22 cellular contexts compared by ENCODE assay signal in the genomic region with DNA sequence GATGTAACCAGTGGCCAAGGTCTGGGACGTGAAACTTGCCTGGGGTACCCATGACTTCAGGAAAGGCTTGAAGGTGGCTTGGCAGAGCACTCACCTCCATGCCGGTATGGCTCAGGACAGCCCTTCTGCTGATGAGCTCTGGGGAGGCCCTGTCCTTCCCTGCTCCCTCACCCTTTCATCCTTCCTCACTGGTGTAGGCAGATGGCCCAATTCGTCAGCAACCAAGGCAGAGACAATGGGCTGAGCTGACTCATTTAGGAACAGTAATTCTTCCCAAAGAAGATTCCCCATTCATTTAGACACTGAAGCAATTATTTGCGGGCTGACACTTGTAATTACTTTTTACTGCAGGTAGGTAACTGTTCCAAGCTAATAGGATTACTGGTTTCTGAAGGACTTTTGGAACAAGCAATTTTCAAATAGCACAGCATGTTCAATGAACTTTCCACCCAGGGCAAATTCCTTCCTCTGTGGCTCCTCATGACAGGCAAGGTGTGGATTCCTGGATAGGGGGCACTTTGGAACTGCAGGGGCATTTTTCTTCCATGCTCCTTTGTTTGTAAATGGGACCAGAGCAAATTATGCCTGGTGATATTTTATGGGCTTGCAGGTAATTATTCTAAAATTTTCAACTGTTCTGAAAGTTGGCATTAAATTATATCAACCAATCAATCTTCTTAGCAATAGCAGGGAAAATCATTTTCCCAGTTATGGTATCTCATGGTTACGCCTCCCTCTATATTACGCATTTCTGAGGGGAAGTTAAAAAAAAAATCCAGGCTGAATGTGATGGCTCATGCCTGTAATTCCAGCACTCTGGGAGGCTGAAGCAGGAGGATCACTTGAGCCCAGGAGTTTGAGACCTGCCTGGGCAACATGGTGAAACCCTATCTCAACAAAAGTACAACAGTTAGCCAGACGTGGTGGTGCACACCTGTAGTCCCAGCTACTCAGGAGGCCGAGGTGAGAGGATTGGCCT. TPM values are rescaled to one million over a fixed set of nuclear protein-coding genes. Genes with fewer than 3 reads are reported as not detected.
DNase-seq lines count a peak whose midpoint lies in the region; ATAC-seq, FAIRE-seq and TF ChIP-seq lines count a peak whose summit lies in the region.
"Had no signal": no experiment of that assay in that cellular context is flagged by ENCODE, and none has a peak within 500 bp of the region (broad histone marks: within the 10 kb centered on the region; RNA-seq: fewer than 3 reads in every experiment).

No MANE protein-coding gene starts in this region.

- no peak overlapping the region for H3K56ac ChIP-seq in H1 (replicated peaks; ENCODE audit: insufficient read length, low read depth, low read length)

- H3K4ac ChIP-seq in H1 (replicated peaks; ENCODE audit: insufficient read length, low read depth, low read length) (no peak overlapping the region), mesenchymal stem cell (ENCODE audit: low read depth in 1 of 2, low read length in 2 of 2) (no peak overlapping the region)

- no peak overlapping the region for H3K23ac ChIP-seq in H1 (ENCODE audit: insufficient read length)
- H3K23ac ChIP-seq in mesenchymal stem cell (ENCODE audit: low read length in 2 of 2): no peak overlapping the region

- H3K36me3 Mint-ChIP-seq in glutamatergic neuron (ENCODE audit: unreplicated experiment): no peaks in the 10 kb centered on the region
- no peaks in the 10 kb centered on the region for H3K36me3 Mint-ChIP-seq in activated CD4-positive, alpha-beta T cell treated with anti-CD3 and anti-CD28 coated beads for 36 hours (ENCODE audit: low read depth)
- H3K36me3 Mint-ChIP-seq: naive thymus-derived CD4-positive, alpha-beta T cell had no signal

- H2BK15ac ChIP-seq in H1 (ENCODE audit: low read length): no peak overlapping the region
- H2BK15ac ChIP-seq in mesenchymal stem cell (ENCODE audit: low read depth, poor library complexity, severe bottlenecking): no peak overlapping the region

- H4K20me1 ChIP-seq in H1 (replicated peaks in 1 of 2; ENCODE audit: control insufficient read depth in 1 of 2, insufficient read depth in 2 of 2, low read length in 2 of 2): no peaks in the 10 kb centered on the region

- POLR2A ChIA-PET in H1 (lab: Charles Lee; ENCODE audit: partially characterized antibody): interaction anchor here (0.6 to 1.6 kb wide), 2 partner anchors 9 to 28 kb away, joined by 3 read pairs; no protein-coding TSS in a partner anchor
- POLR2A ChIA-PET in activated CD4-positive, alpha-beta T cell treated with anti-CD3 and anti-CD28 coated beads for 36 hours (lab: Charles Lee): no interaction called here

- no peaks in the 10 kb centered on the region for H3K36me3 ChIP-seq in H1 (ENCODE audit: control insufficient read depth in 2 of 4, insufficient read depth in 4 of 4, low read length in 3 of 4)
- H3K36me3 ChIP-seq in mesenchymal stem cell (ENCODE audit: control insufficient read depth in 1 of 2, insufficient read depth in 2 of 2, low read depth in 1 of 2, low read length in 2 of 2): no peaks in the 10 kb centered on the region
- H3K36me3 ChIP-seq: prostate gland, spleen had no signal

- no peak overlapping the region for H3K4me3 Mint-ChIP-seq in glutamatergic neuron (ENCODE audit: unreplicated experiment)
- no peak overlapping the region for H3K4me3 Mint-ChIP-seq in activated CD4-positive, alpha-beta T cell treated with anti-CD3 and anti-CD28 coated beads for 36 hours
- H3K4me3 Mint-ChIP-seq: central memory CD8-positive, alpha-beta T cell; naive thymus-derived CD4-positive, alpha-beta T cell had no signal

- H3K14ac ChIP-seq in H1 (ENCODE audit: insufficient read length) (no peak overlapping the region), mesenchymal stem cell (ENCODE audit: low read length in 2 of 2) (no peak overlapping the region)

- no peak for TF ChIP-seq RAD21 in H1 (IDR thresholded peaks at IDR 0.05 in 1 of 2, conservative IDR thresholded peaks at IDR 0.05 in 1 of 2; ENCODE audit: low read depth in 2 of 2, low read length in 2 of 2)

- DNase-seq in ELR (ENCODE audit: low read depth): peak; percentile 43
- DNase-seq in NCI-H2227 (lab: John Stamatoyannopoulos, UW; ENCODE audit: unreplicated experiment): peak; percentile 59
- no peak for DNase-seq in H1 (ENCODE audit: low read depth in 1 of 2, low spot score in 2 of 2)
- DNase-seq in mesenchymal stem cell: no peak
- no peak for DNase-seq in glutamatergic neuron
- DNase-seq in activated CD4-positive, alpha-beta T cell treated with anti-CD3 and anti-CD28 coated beads for 36 hours: no peak
- no peak for DNase-seq in NCI-H2029 (lab: John Stamatoyannopoulos, UW)
- DNase-seq in NK-92 treated with Interleukin-12 subunit alpha and Interleukin-12 subunit beta, amount 100 ng/mL, for 24 hours (lab: John Stamatoyannopoulos, UW): no peak
- DNase-seq: activated CD4-positive, alpha-beta T cell treated with anti-CD3 and anti-CD28 coated beads, Interleukin-2, amount 50 U/mL, for 48 hours; activated naive CD4-positive, alpha-beta T cell; activated T-cell treated with anti-CD3 and anti-CD28 coated beads, Interleukin-2, amount 50 U/mL, for 1 hour; GF-D8; KBM-7; mammary epithelial cell; naive thymus-derived CD4-positive, alpha-beta T cell; NCI-H526; spleen; stimulated activated CD4-positive, alpha-beta T cell treated with anti-CD3 and anti-CD28 coated beads, Interleukin-4, amount 100 ng/mL, for 4 hours had no signal

- no peak overlapping the region for H3K18ac ChIP-seq in H1 (ENCODE audit: extremely low read depth, low read length)
- H3K18ac ChIP-seq in mesenchymal stem cell (ENCODE audit: low read depth in 1 of 2, low read length in 2 of 2): no peak overlapping the region

- H2BK5ac ChIP-seq in H1 (ENCODE audit: low read depth, low read length): no peak overlapping the region
- no peak overlapping the region for H2BK5ac ChIP-seq in mesenchymal stem cell (ENCODE audit: low read depth, low read length, poor library complexity, severe bottlenecking)

- no peaks in the 10 kb centered on the region for H3K9me3 ChIP-seq in H1 (ENCODE audit: insufficient read depth in 2 of 2, low read depth in 1 of 2, low read length in 1 of 2)
- no peaks in the 10 kb centered on the region for H3K9me3 ChIP-seq in mesenchymal stem cell (ENCODE audit: control insufficient read depth, low read length)
- H3K9me3 ChIP-seq: prostate gland, spleen had no signal

- no peaks in the 10 kb centered on the region for H3K4me1 Mint-ChIP-seq in glutamatergic neuron (ENCODE audit: low read depth, unreplicated experiment)
- H3K4me1 Mint-ChIP-seq in activated CD4-positive, alpha-beta T cell treated with anti-CD3 and anti-CD28 coated beads for 36 hours: no peaks in the 10 kb centered on the region
- H3K4me1 Mint-ChIP-seq: central memory CD8-positive, alpha-beta T cell; naive thymus-derived CD4-positive, alpha-beta T cell had no signal

- no peak overlapping the region for H4K5ac ChIP-seq in H1 (ENCODE audit: insufficient read length, low read depth, low read length)

- no peak for TF ChIP-seq EP300 in H1 (IDR thresholded peaks at IDR 0.05; ENCODE audit: borderline replicate concordance in 1 of 2, low read depth in 2 of 2, low read length in 2 of 2)

- H4K8ac ChIP-seq in H1 (ENCODE audit: extremely low read depth, insufficient read depth, low read length) (no peak overlapping the region), mesenchymal stem cell (ENCODE audit: low read length) (no peak overlapping the region)

- intact Hi-C loops in activated CD4-positive, alpha-beta T cell treated with anti-CD3 and anti-CD28 coated beads for 36 hours (cut with DNase I, micrococcal nuclease): no loop called here

- no peaks in the 10 kb centered on the region for H3K4me1 ChIP-seq in H1 (replicated peaks in 1 of 4; ENCODE audit: control insufficient read depth in 3 of 4, insufficient read depth in 4 of 4, low read length in 3 of 4)
- peaks cover 2% of the 10 kb centered on the region for H3K4me1 ChIP-seq in mesenchymal stem cell (ENCODE audit: control insufficient read depth, insufficient read depth, low read depth, low read length)
- H3K4me1 ChIP-seq: prostate gland, spleen had no signal

- no peak for ATAC-seq in activated CD4-positive, alpha-beta T cell treated with anti-CD3 and anti-CD28 coated beads for 36 hours
- ATAC-seq: GM12878; naive thymus-derived CD4-positive, alpha-beta T cell had no signal

- H3K27me3 Mint-ChIP-seq in glutamatergic neuron (ENCODE audit: unreplicated experiment): no peaks in the 10 kb centered on the region
- H3K27me3 Mint-ChIP-seq in activated CD4-positive, alpha-beta T cell treated with anti-CD3 and anti-CD28 coated beads for 36 hours: no peaks in the 10 kb centered on the region

- H3K4me3 ChIP-seq in H1 (ENCODE audit: extremely low read depth in 1 of 4, insufficient read depth in 2 of 4, low read depth in 3 of 4, low read length in 4 of 4) (no peak overlapping the region), mesenchymal stem cell (ENCODE audit: insufficient read depth in 1 of 2, low read depth in 1 of 2, low read length in 2 of 2) (no peak overlapping the region)
- H3K4me3 ChIP-seq: GM12878, prostate gland, spleen had no signal

- WGBS in H1 (ENCODE audit: extremely low coverage in 1 of 2, insufficient coverage in 1 of 2, insufficient read length in 1 of 2, insufficient replicate concordance in 2 of 2, low coverage in 1 of 2, low lambda C conversion rate in 2 of 2, missing lambda C conversion rate in 1 of 2), 2 experiments: 84% methylated on average over 8 of the region's 8 CpGs; no CpG with 5 or more reads in 1 of the 2 experiments
- WGBS in mesenchymal stem cell: 89% methylated on average over 7 of the region's 8 CpGs

- H3K27ac Mint-ChIP-seq in glutamatergic neuron (ENCODE audit: unreplicated experiment): no peak overlapping the region
- H3K27ac Mint-ChIP-seq in activated CD4-positive, alpha-beta T cell treated with anti-CD3 and anti-CD28 coated beads for 36 hours: no peak overlapping the region
- H3K27ac Mint-ChIP-seq: naive thymus-derived CD4-positive, alpha-beta T cell had no signal

- FAIRE-seq in H1 (lab: Jason Lieb, UNC): no peak
- FAIRE-seq: GM12878 had no signal

- H2AK5ac ChIP-seq in H1 (ENCODE audit: low read depth, low read length) (no peak overlapping the region), mesenchymal stem cell (ENCODE audit: low read length, severe bottlenecking) (no peak overlapping the region)

- no peak overlapping the region for H2BK20ac ChIP-seq in H1 (ENCODE audit: low read length)

- H2AFZ ChIP-seq in H1 (ENCODE audit: low read length): no peak overlapping the region
- no peak overlapping the region for H2AFZ ChIP-seq in mesenchymal stem cell (ENCODE audit: low read depth, low read length)

- H3K27me3 ChIP-seq in H1 (replicated peaks in 1 of 4; ENCODE audit: control insufficient read depth in 3 of 4, extremely low read depth in 1 of 4, insufficient read depth in 3 of 4, low read length in 3 of 4) (no peaks in the 10 kb centered on the region), mesenchymal stem cell (ENCODE audit: control insufficient read depth in 1 of 2, insufficient read depth in 1 of 2, low read length in 2 of 2) (peaks cover 4 to 17% of the 10 kb centered on the region in 2 experiments)

- H3K9me3 Mint-ChIP-seq in glutamatergic neuron (ENCODE audit: unreplicated experiment): no peaks in the 10 kb centered on the region
- H3K9me3 Mint-ChIP-seq in activated CD4-positive, alpha-beta T cell treated with anti-CD3 and anti-CD28 coated beads for 36 hours (ENCODE audit: low read depth): no peaks in the 10 kb centered on the region
- H3K9me3 Mint-ChIP-seq: central memory CD8-positive, alpha-beta T cell; naive thymus-derived CD4-positive, alpha-beta T cell had no signal

- TF ChIP-seq CTCF in H1 (IDR thresholded peaks at IDR 0.05; ENCODE audit: control extremely low read depth in 1 of 3, insufficient read depth in 1 of 3, low read depth in 1 of 3, low read length in 3 of 3) (no peak), glutamatergic neuron (IDR thresholded peaks at IDR 0.05; ENCODE audit: partially characterized antibody, unreplicated experiment) (no peak)

- H3K79me1 ChIP-seq in H1 (ENCODE audit: low read depth, low read length) (no peaks in the 10 kb centered on the region), mesenchymal stem cell (replicated peaks; ENCODE audit: low read length, poor library complexity, severe bottlenecking) (no peaks in the 10 kb centered on the region)

- no peaks in the 10 kb centered on the region for H3K79me2 ChIP-seq in H1 (ENCODE audit: control insufficient read depth in 1 of 2, insufficient read depth in 2 of 2, low read length in 2 of 2)

- no peak overlapping the region for H3K27ac ChIP-seq in H1 (ENCODE audit: low read depth, low read length)
- H3K27ac ChIP-seq in mesenchymal stem cell (ENCODE audit: low read length, poor library complexity, severe bottlenecking): no peak overlapping the region
- H3K27ac ChIP-seq: prostate gland, spleen, VCaP had no signal

- H3K23me2 ChIP-seq in H1 (ENCODE audit: low read depth, low read length): no peaks in the 10 kb centered on the region; the same call in 1 of the 2 replicates

- H2BK120ac ChIP-seq in H1 (replicated peaks; ENCODE audit: low read depth, low read length): no peak overlapping the region
- H2BK120ac ChIP-seq in mesenchymal stem cell (ENCODE audit: low read depth, low read length): no peak overlapping the region

- H3K9ac ChIP-seq in H1 (replicated peaks in 1 of 4; ENCODE audit: extremely low read depth in 1 of 4, low read depth in 3 of 4, low read length in 3 of 4): no peak overlapping the region
- H3K9ac ChIP-seq in mesenchymal stem cell (ENCODE audit: low read length): no peak overlapping the region

- TF ChIP-seq POLR2A in H1 (IDR thresholded peaks at IDR 0.05; ENCODE audit: control extremely low read depth in 1 of 2, low read depth in 2 of 2, low read length in 2 of 2): no peak

- CTCF ChIA-PET in H1 (lab: Charles Lee; ENCODE audit: partially characterized antibody): interaction anchor here (0.6 to 1.0 kb wide), 2 partner anchors 26 to 375 kb away, joined by 3 to 5 read pairs; no protein-coding TSS in a partner anchor
- CTCF ChIA-PET in activated CD4-positive, alpha-beta T cell treated with anti-CD3 and anti-CD28 coated beads for 36 hours (lab: Charles Lee): no interaction called here

- H2BK12ac ChIP-seq in H1 (ENCODE audit: low read depth, low read length) (0 out of 2 replicates have a peak overlapping the region, but pooled peaks have one; percentile 80), mesenchymal stem cell (ENCODE audit: low read length in 2 of 2) (no peak overlapping the region)

- H4K91ac ChIP-seq in H1 (replicated peaks; ENCODE audit: insufficient read length, low read length): no peak overlapping the region
- peak overlapping the region; percentile 25 for H4K91ac ChIP-seq in mesenchymal stem cell (ENCODE audit: low read length)

- H3K4me2 ChIP-seq in H1 (ENCODE audit: insufficient read depth in 1 of 2, low read depth in 2 of 2, low read length in 2 of 2): no peak overlapping the region
- H3K4me2 ChIP-seq in mesenchymal stem cell (ENCODE audit: low read length, poor library complexity, severe bottlenecking): no peak overlapping the region

RNA-seq across cellular contexts. Expression of gene NRDE2, which starts 24.1 kb away (rescaled TPM):
- total RNA-seq in H1 (2021; fragmentation: NEBNext Ultra II Directional; extraction: Animal tissue kit (Norgen Biotek cat#: 25700)): 10.7 and 12.1 TPM in 2 replicates
- 4.9 and 5.4 TPM in 2 replicates for polyA plus RNA-seq in H1 (2011; rRNA removed)
- 6.0 TPM for polyA plus RNA-seq in H1 (2011; cell fraction: cytosol; rRNA removed)
- 11.3 TPM for polyA plus RNA-seq in H1 (2011; cell fraction: nucleus; rRNA removed)
- polyA plus RNA-seq in H1 (2012, experiment 1 of 2): 5.5 to 7.6 TPM (median 7.0 TPM) in 4 replicates
- 0.97 TPM for polyA plus RNA-seq in H1 (2012, experiment 2 of 2)
- 5.5 TPM for polyA plus RNA-seq in H1 (2013, experiment 1 of 2)
- 5.2 TPM for polyA plus RNA-seq in H1 (2013, experiment 2 of 2)
- polyA minus RNA-seq in H1 (2011; rRNA and poly(A)+ RNA removed): 12.6 and 25.2 TPM in 2 replicates
- polyA minus RNA-seq in H1 (2011; cell fraction: cytosol; rRNA and poly(A)+ RNA removed): 9.0 TPM
- polyA minus RNA-seq in H1 (2011; cell fraction: nucleus; rRNA and poly(A)+ RNA removed): 27.0 TPM
- polyA plus RNA-seq in mesenchymal stem cell (2013, experiment 1 of 2): 4.8 TPM
- polyA plus RNA-seq in mesenchymal stem cell (2013, experiment 2 of 2): 4.4 TPM
- total RNA-seq in glutamatergic neuron (ENCODE audit: unreplicated experiment): 22.4 TPM
- 10 to 100 TPM; 22.8 to 25.3 TPM for total RNA-seq in activated CD4-positive, alpha-beta T cell treated with anti-CD3 and anti-CD28 coated beads for 36 hours

RNA-seq across cellular contexts. Expression of gene CALM1, which starts 41.0 kb away (rescaled TPM):
- 398 and 422 TPM in 2 replicates for total RNA-seq in H1 (2021; fragmentation: NEBNext Ultra II Directional; extraction: Animal tissue kit (Norgen Biotek cat#: 25700))
- polyA plus RNA-seq in H1 (2011; rRNA removed): 279 and 285 TPM in 2 replicates
- polyA plus RNA-seq in H1 (2011; cell fraction: cytosol; rRNA removed): 386 TPM
- 172 TPM for polyA plus RNA-seq in H1 (2011; cell fraction: nucleus; rRNA removed)
- polyA plus RNA-seq in H1 (2012, experiment 1 of 2): 280 to 423 TPM (median 293 TPM) in 4 replicates
- polyA plus RNA-seq in H1 (2012, experiment 2 of 2): 59.7 TPM
- polyA plus RNA-seq in H1 (2013, experiment 1 of 2): 408 TPM
- 425 TPM for polyA plus RNA-seq in H1 (2013, experiment 2 of 2)
- 201 and 209 TPM in 2 replicates for polyA minus RNA-seq in H1 (2011; rRNA and poly(A)+ RNA removed)
- 260 TPM for polyA minus RNA-seq in H1 (2011; cell fraction: cytosol; rRNA and poly(A)+ RNA removed)
- 276 TPM for polyA minus RNA-seq in H1 (2011; cell fraction: nucleus; rRNA and poly(A)+ RNA removed)
- polyA plus RNA-seq in mesenchymal stem cell (2013, experiment 1 of 2): 356 TPM
- 364 TPM for polyA plus RNA-seq in mesenchymal stem cell (2013, experiment 2 of 2)
- 590 TPM for total RNA-seq in glutamatergic neuron (ENCODE audit: unreplicated experiment)
- total RNA-seq in activated CD4-positive, alpha-beta T cell treated with anti-CD3 and anti-CD28 coated beads for 36 hours: 100 to 1,000 TPM; 510 to 518 TPM

Comparison
In these comparisons a context has a peak if more than half of its experiments do, and no peak if none do; other contexts are left out.
1. DNase-seq: peak in ELR (single experiment) and NCI-H2227 (single experiment); none in H1 (0 of 2), mesenchymal stem cell (single experiment), glutamatergic neuron (single experiment), activated CD4-positive, alpha-beta T cell treated with anti-CD3 and anti-CD28 coated beads for 36 hours (single experiment), NCI-H2029 (single experiment) and NK-92 treated with Interleukin-12 subunit alpha and Interleukin-12 subunit beta, amount 100 ng/mL, for 24 hours (single experiment).